8 cellular contexts compared by ENCODE assay signal in genomic region chr16:30747799-30748633, GRCh38. TPM values are rescaled to one million over a fixed set of nuclear protein-coding genes. Genes with fewer than 3 reads are reported as not detected.
DNase-seq lines count a peak whose midpoint lies in the region; ATAC-seq and TF ChIP-seq lines count a peak whose summit lies in the region.

Gene PHKG2, plus strand, starts transcription at chr16:30748425. Its CDS starts 396 bp downstream, at chr16:30748821.

- H3K4me1 Mint-ChIP-seq in activated naive CD8-positive, alpha-beta T cell (ENCODE audit: low read depth) = peaks cover 18% of the 10 kb centered on the region

- CTCF ChIA-PET in GM10248 (lab: Yijun Ruan, JAX) = interaction anchor here (1.0 to 2.0 kb wide), 10 partner anchors 12 to 194 kb away, joined by 3 to 7 read pairs (median 4); no protein-coding TSS in a partner anchor

- peak within 1 kb of the TSS; percentile 91 for H3K27ac Mint-ChIP-seq in activated naive CD8-positive, alpha-beta T cell

- no peaks in the 10 kb centered on the region for H3K27me3 Mint-ChIP-seq in activated naive CD8-positive, alpha-beta T cell

- peak within 1 kb of the TSS; percentile 70 for H3K27ac ChIP-seq in temporal lobe (ENCODE audit: low read depth, low read length)

- POLR2A ChIA-PET in GM10248 (lab: Yijun Ruan, JAX) = interaction anchor here (0.5 to 1.6 kb wide), 5 partner anchors 10 to 84 kb away, joined by 3 to 8 read pairs (median 6); no protein-coding TSS in a partner anchor

- no peaks in the 10 kb centered on the region for H3K9me3 Mint-ChIP-seq in activated naive CD8-positive, alpha-beta T cell (ENCODE audit: low read depth)

- H3K4me3 Mint-ChIP-seq in activated naive CD8-positive, alpha-beta T cell = peak within 1 kb of the TSS; percentile 89

- ATAC-seq in HG02623 (IDR thresholded peaks at IDR 0.05; ENCODE audit: unreplicated experiment) = peak; percentile 95

- TF ChIP-seq CTCF in GM10248 (IDR thresholded peaks at IDR 0.05; ENCODE audit: control extremely low read depth, extremely low read depth, low read depth, missing control alignments) = no peak

- peaks cover 6% of the 10 kb centered on the region for H3K36me3 Mint-ChIP-seq in activated naive CD8-positive, alpha-beta T cell

- DNase-seq in GM10248 (ENCODE audit: extremely low spot score) = peak; percentile 98
- DNase-seq in NCI-H1105 (lab: John Stamatoyannopoulos, UW) = peak; percentile 98
- peak; percentile 98 for DNase-seq in SKM-1 treated with dmso at 0.1 percent for 144 hours (lab: John Stamatoyannopoulos, UW; ENCODE audit: unreplicated experiment)
- peak; percentile 88 for DNase-seq in glomerular endothelial cell (ENCODE audit: extremely low read depth, low read depth, low spot score)
- peak; percentile 99 for DNase-seq in occipital lobe (lab: John Stamatoyannopoulos, UW)

RNA-seq across cellular contexts. Expression of gene PHKG2, which starts in this region (rescaled TPM):
- total RNA-seq in glomerular endothelial cell (17.6 and 25.3 TPM in 2 replicates), occipital lobe (12.0 TPM), temporal lobe (8.4 TPM)

Comparison
In these comparisons a context has a peak if more than half of its experiments do, and no peak if none do; other contexts are left out.
1. Peak in every context shown above with its lines: DNase-seq, ATAC-seq and H3K27ac ChIP-seq.